In the genomic region with DNA sequence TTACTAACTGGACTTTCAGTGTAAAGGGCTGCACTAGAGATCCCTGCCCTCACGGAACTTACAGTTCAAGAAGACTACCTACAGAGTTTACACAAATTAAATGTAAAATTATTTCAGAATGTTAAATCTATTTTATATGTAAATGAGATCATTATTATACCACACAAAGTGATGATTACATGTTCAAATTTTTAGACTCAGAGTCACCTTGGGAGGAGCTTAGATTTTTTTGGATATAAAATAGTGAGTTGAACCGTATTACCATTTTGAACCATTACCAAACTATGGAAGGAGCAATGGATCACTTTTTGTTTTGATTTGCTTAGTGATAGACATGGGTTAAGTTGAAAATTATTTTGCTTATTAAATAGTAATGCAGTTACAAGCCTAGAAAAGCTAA, we compare ENCODE assay signal across 8 cellular contexts. TPM values are rescaled to one million over a fixed set of nuclear protein-coding genes. Genes with fewer than 3 reads are reported as not detected.
DNase-seq lines count a peak whose midpoint lies in the region; ATAC-seq and TF ChIP-seq lines count a peak whose summit lies in the region.

No MANE protein-coding gene starts in this region.

- H3K36me3 ChIP-seq in HUES64 (ENCODE audit: insufficient read depth, low read length) = peaks cover 31% of the 10 kb centered on the region
- H3K36me3 ChIP-seq in mammary epithelial cell (ENCODE audit: insufficient read depth, low read length) = peaks cover 11% of the 10 kb centered on the region
- no peaks in the 10 kb centered on the region for H3K36me3 ChIP-seq in mucosa of stomach (ENCODE audit: control insufficient read depth, insufficient read depth, low read length)

- WGBS in HUES64 = 85% methylated on average over 2 of the region's 2 CpGs
- WGBS in mammary epithelial cell (ENCODE audit: low coverage, missing lambda C conversion rate) = 56% methylated on average over 2 of the region's 2 CpGs

- H3K9ac ChIP-seq in HUES64 (ENCODE audit: low read depth, low read length) = peak overlapping the region; percentile 97; the same call in 1 of the 2 replicates
- H3K9ac ChIP-seq in mammary epithelial cell (ENCODE audit: insufficient read depth, low read length) = peak overlapping the region; percentile 85
- H3K9ac ChIP-seq in mucosa of stomach (ENCODE audit: low read length) = peak overlapping the region; percentile 89

- H3K9me3 ChIP-seq in HUES64 (ENCODE audit: insufficient read depth, low read depth, low read length) (no peaks in the 10 kb centered on the region), mammary epithelial cell (replicated peaks; ENCODE audit: insufficient read depth, low read length) (no peaks in the 10 kb centered on the region), mucosa of stomach (ENCODE audit: control insufficient read depth, low read length) (no peaks in the 10 kb centered on the region)

- intact Hi-C loops in mammary epithelial cell (cut with micrococcal nuclease) = loop anchor here (5.0 kb wide), 3 partner anchors 94 to 219 kb away; no protein-coding TSS in a partner anchor

- BruUV-seq in mammary epithelial cell (replicated peaks; lab: Mats Ljungman, UMichigan) = TSS peak; percentile 41

- no peak overlapping the region for H3K27ac ChIP-seq in HUES64 (ENCODE audit: low read depth, low read length)
- peak overlapping the region; percentile 89 for H3K27ac ChIP-seq in mammary epithelial cell (ENCODE audit: insufficient read depth, low read depth, low read length)

- H2AFZ ChIP-seq in mammary epithelial cell (ENCODE audit: low read depth, low read length) = no peak overlapping the region

- H3K4me2 ChIP-seq in mammary epithelial cell (ENCODE audit: insufficient read depth, low read depth, low read length) = peak overlapping the region; percentile 83

- peak overlapping the region; percentile 95 for H3K4me3 ChIP-seq in AG09309 (ENCODE audit: control insufficient read depth, low read depth, low read length)
- H3K4me3 ChIP-seq in HUES64 (ENCODE audit: low read length) = peak overlapping the region; percentile 77
- peak overlapping the region; percentile 65 to 86 (median 70) for H3K4me3 ChIP-seq in mammary epithelial cell (replicated peaks in 1 of 3; ENCODE audit: insufficient read depth in 1 of 3, low read depth in 2 of 3, low read length in 3 of 3)
- no peak overlapping the region for H3K4me3 ChIP-seq in mucosa of stomach (ENCODE audit: low read length)

- TF ChIP-seq CTCF in AG09309 (IDR thresholded peaks at IDR 0.05; ENCODE audit: control insufficient read depth, insufficient read depth, low read depth, low read length, missing control alignments) (no peak), mammary epithelial cell (conservative IDR thresholded peaks at IDR 0.05 in 1 of 2, IDR thresholded peaks at IDR 0.05 in 1 of 2; ENCODE audit: extremely low read depth in 1 of 2, insufficient read depth in 1 of 2, low read depth in 1 of 2, low read length in 2 of 2) (no peak)

- peaks cover 17% of the 10 kb centered on the region for H4K20me1 ChIP-seq in mammary epithelial cell (ENCODE audit: insufficient read depth, low read length)

- H3K27me3 ChIP-seq in HUES64 (ENCODE audit: insufficient read depth, low read length) (no peaks in the 10 kb centered on the region), mammary epithelial cell (ENCODE audit: insufficient read depth, low read length) (no peaks in the 10 kb centered on the region), mucosa of stomach (ENCODE audit: control insufficient read depth, insufficient read depth, low read length) (no peaks in the 10 kb centered on the region)

- no peak for ATAC-seq in HG03108 (IDR thresholded peaks at IDR 0.05; ENCODE audit: unreplicated experiment)

- peaks cover 68% of the 10 kb centered on the region for H3K79me2 ChIP-seq in mammary epithelial cell (ENCODE audit: insufficient read depth, low read length)

- in situ Hi-C loops in mammary epithelial cell (cut with MboI; ENCODE audit: low sequenced_read_pairs in 2 of 2) = loop anchor here in 1 of 2 donors (10.0 to 25.0 kb wide), 2 partner anchors 71 to 224 kb away; partner anchors contain the start of gene TMEM41B

- DNase-seq in AG09309 (ENCODE audit: low read depth) (no peak), mammary epithelial cell (no peak), NCI-H345 (lab: John Stamatoyannopoulos, UW) (no peak), NCI-H69 (lab: John Stamatoyannopoulos, UW) (no peak)
- no peak for DNase-seq in activated CD8-positive, alpha-beta memory T cell treated with anti-CD3 and anti-CD28 coated beads, Interleukin-2, amount 50 U/mL, for 4 hours

- dilution Hi-C loops in mammary epithelial cell (cut with HindIII; ENCODE audit: low sequenced_read_pairs) = no loop called here

- CTCF ChIA-PET in mammary epithelial cell (lab: Charles Lee; ENCODE audit: low non-redundant PET) = no interaction called here

- H3K4me1 ChIP-seq in HUES64 (ENCODE audit: insufficient read depth, low read length) (peaks cover 16% of the 10 kb centered on the region; the same call in 1 of the 2 replicates), mammary epithelial cell (ENCODE audit: insufficient read depth, low read length) (peaks cover 6% of the 10 kb centered on the region), mucosa of stomach (ENCODE audit: control insufficient read depth, insufficient read depth, low read length) (peaks cover 8% of the 10 kb centered on the region)

RNA-seq across cellular contexts. Expression of gene IPO7, which starts 1.6 kb away (rescaled TPM):
- polyA plus RNA-seq in HUES64 (2013, experiment 1 of 2) = 129 TPM
- 144 TPM for polyA plus RNA-seq in HUES64 (2013, experiment 2 of 2)
- 100 to 1,000 TPM; 122 to 158 TPM for total RNA-seq in mammary epithelial cell
- polyA plus RNA-seq in mammary epithelial cell = 60.4 TPM
- 171 TPM for polyA minus RNA-seq in mammary epithelial cell
